In the genomic region with DNA sequence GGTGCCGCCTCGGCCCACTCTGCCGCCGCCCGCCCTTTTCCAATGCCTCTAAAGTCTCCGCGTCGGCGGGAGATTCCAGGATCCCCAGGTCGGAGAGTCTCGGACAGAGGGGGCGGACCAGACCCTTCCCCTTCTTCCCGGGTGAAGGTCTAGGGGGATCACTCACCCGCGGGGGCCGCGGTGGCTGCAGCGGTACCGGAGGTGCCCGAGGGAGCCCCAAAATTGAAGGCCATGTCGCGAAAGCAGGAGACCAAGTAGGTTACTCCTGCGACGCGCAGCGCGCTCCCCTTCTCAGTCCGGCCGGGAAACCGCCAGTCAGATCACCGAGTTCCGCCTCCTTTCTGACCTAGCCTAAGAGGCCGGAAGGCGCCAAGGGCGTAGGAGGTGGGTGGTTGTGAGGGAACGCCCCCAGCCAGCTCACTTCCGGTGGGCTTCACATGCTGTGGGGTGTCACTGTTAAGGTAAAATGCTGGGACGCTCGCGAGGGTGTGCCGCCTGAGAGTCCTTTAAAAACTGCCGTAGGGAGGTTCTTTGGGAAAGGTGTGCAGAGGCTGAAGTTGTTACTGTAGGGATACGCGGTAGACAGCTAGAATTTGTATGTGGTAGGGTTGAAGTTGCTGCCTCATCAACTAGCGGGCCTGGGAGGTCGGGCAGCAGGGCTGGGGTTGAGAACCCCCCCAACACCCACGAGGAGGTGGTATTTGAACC, we compare ENCODE assay signal across 1 cellular context.
TF ChIP-seq lines count a peak whose summit lies in the region.

A gene with protein sequence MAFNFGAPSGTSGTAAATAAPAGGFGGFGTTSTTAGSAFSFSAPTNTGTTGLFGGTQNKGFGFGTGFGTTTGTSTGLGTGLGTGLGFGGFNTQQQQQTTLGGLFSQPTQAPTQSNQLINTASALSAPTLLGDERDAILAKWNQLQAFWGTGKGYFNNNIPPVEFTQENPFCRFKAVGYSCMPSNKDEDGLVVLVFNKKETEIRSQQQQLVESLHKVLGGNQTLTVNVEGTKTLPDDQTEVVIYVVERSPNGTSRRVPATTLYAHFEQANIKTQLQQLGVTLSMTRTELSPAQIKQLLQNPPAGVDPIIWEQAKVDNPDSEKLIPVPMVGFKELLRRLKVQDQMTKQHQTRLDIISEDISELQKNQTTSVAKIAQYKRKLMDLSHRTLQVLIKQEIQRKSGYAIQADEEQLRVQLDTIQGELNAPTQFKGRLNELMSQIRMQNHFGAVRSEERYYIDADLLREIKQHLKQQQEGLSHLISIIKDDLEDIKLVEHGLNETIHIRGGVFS (minus strand): TSS at position 256 of the 708 bp plus-strand sequence. CDS start 23 bp downstream, at position 233.

TF ChIP-seq in GM12878, 131 proteins besides CTCF, POLR2A, EP300 and RAD21 (continued from another document and continues in another):
- no peak for TF ChIP-seq ATF3 (IDR thresholded peaks at IDR 0.05; ENCODE audit: borderline replicate concordance, extremely low read depth, low read depth, low read length)
- TF ChIP-seq SMAD5 (IDR thresholded peaks at IDR 0.05; ENCODE audit: low read depth): peak; percentile 81
- peak; percentile 96 for TF ChIP-seq PML (IDR thresholded peaks at IDR 0.05; ENCODE audit: low read length)
- TF ChIP-seq, protein P1, sequence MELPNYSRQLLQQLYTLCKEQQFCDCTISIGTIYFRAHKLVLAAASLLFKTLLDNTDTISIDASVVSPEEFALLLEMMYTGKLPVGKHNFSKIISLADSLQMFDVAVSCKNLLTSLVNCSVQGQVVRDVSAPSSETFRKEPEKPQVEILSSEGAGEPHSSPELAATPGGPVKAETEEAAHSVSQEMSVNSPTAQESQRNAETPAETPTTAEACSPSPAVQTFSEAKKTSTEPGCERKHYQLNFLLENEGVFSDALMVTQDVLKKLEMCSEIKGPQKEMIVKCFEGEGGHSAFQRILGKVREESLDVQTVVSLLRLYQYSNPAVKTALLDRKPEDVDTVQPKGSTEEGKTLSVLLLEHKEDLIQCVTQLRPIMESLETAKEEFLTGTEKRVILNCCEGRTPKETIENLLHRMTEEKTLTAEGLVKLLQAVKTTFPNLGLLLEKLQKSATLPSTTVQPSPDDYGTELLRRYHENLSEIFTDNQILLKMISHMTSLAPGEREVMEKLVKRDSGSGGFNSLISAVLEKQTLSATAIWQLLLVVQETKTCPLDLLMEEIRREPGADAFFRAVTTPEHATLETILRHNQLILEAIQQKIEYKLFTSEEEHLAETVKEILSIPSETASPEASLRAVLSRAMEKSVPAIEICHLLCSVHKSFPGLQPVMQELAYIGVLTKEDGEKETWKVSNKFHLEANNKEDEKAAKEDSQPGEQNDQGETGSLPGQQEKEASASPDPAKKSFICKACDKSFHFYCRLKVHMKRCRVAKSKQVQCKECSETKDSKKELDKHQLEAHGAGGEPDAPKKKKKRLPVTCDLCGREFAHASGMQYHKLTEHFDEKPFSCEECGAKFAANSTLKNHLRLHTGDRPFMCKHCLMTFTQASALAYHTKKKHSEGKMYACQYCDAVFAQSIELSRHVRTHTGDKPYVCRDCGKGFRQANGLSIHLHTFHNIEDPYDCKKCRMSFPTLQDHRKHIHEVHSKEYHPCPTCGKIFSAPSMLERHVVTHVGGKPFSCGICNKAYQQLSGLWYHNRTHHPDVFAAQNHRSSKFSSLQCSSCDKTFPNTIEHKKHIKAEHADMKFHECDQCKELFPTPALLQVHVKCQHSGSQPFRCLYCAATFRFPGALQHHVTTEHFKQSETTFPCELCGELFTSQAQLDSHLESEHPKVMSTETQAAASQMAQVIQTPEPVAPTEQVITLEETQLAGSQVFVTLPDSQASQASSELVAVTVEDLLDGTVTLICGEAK (IDR thresholded peaks at IDR 0.05; ENCODE audit: borderline replicate concordance): peak; percentile 98
- peak; percentile 73 for TF ChIP-seq ATF7 (IDR thresholded peaks at IDR 0.05; ENCODE audit: low read depth)
- TF ChIP-seq EED (IDR thresholded peaks at IDR 0.05; ENCODE audit: low read depth): 0 out of 2 replicates have a peak, but pooled peaks have one; percentile 46
- TF ChIP-seq IKZF1 (conservative IDR thresholded peaks at IDR 0.05): peak; percentile 87
- peak; percentile 76; the same call in 1 of the 2 replicates for TF ChIP-seq TBL1XR1 (IDR thresholded peaks at IDR 0.05; ENCODE audit: low read depth, low read length)
- peak; percentile 88 for TF ChIP-seq POLR2AphosphoS2 (IDR thresholded peaks at IDR 0.05; ENCODE audit: low read depth, low read length)
- TF ChIP-seq, protein P2, sequence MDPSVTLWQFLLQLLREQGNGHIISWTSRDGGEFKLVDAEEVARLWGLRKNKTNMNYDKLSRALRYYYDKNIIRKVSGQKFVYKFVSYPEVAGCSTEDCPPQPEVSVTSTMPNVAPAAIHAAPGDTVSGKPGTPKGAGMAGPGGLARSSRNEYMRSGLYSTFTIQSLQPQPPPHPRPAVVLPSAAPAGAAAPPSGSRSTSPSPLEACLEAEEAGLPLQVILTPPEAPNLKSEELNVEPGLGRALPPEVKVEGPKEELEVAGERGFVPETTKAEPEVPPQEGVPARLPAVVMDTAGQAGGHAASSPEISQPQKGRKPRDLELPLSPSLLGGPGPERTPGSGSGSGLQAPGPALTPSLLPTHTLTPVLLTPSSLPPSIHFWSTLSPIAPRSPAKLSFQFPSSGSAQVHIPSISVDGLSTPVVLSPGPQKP (IDR thresholded peaks at IDR 0.05; ENCODE audit: low read depth, low read length): peak; percentile 89
- peak; percentile 63 for TF ChIP-seq BACH1 (IDR thresholded peaks at IDR 0.05; ENCODE audit: borderline replicate concordance)
- no peak for TF ChIP-seq FOS (IDR thresholded peaks at IDR 0.05; ENCODE audit: borderline replicate concordance, extremely low read depth, insufficient read length)
- peak; percentile 48; the same call in 1 of the 2 replicates for TF ChIP-seq ZBED1 (IDR thresholded peaks at IDR 0.05; ENCODE audit: borderline replicate concordance)
- TF ChIP-seq ETV6 (conservative IDR thresholded peaks at IDR 0.05 in 1 of 2, IDR thresholded peaks at IDR 0.05 in 1 of 2; ENCODE audit: borderline replicate concordance in 1 of 2, low read depth in 1 of 2): no peak
- TF ChIP-seq POU2F2 (IDR thresholded peaks at IDR 0.05; ENCODE audit: borderline replicate concordance, low read depth, low read length): peak; percentile 81; the same call in 2 of the 3 replicates
- peak; percentile 25 to 61; a peak in 3 of 4 replicates for TF ChIP-seq IKZF2 (IDR thresholded peaks at IDR 0.05)
- peak; percentile 85 for TF ChIP-seq GATAD2B (conservative IDR thresholded peaks at IDR 0.05; ENCODE audit: low read depth)
- peak; percentile 9; the same call in 1 of the 2 replicates for TF ChIP-seq PAX5 (IDR thresholded peaks at IDR 0.05; ENCODE audit: borderline replicate concordance, low read depth, low read length)
- TF ChIP-seq MYB (IDR thresholded peaks at IDR 0.05; ENCODE audit: borderline replicate concordance, low read depth, low read length): no peak
- no peak; the same call in 1 of the 2 replicates for TF ChIP-seq MTA2 (IDR thresholded peaks at IDR 0.05; ENCODE audit: low read depth)
- peak; percentile 86 for TF ChIP-seq MEF2A (IDR thresholded peaks at IDR 0.05; ENCODE audit: insufficient read depth, low read depth, low read length)
- no peak for TF ChIP-seq ZNF274 (IDR thresholded peaks at IDR 0.05; ENCODE audit: insufficient read depth, insufficient read length)
- TF ChIP-seq, protein P3, sequence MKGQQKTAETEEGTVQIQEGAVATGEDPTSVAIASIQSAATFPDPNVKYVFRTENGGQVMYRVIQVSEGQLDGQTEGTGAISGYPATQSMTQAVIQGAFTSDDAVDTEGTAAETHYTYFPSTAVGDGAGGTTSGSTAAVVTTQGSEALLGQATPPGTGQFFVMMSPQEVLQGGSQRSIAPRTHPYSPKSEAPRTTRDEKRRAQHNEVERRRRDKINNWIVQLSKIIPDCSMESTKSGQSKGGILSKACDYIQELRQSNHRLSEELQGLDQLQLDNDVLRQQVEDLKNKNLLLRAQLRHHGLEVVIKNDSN (IDR thresholded peaks at IDR 0.05; ENCODE audit: borderline replicate concordance, extremely low read length, insufficient read depth, low read depth, low read length): peak; percentile 15
- TF ChIP-seq SPI1 (IDR thresholded peaks at IDR 0.05; ENCODE audit: borderline replicate concordance, insufficient read depth, low read depth, low read length): no peak
- TF ChIP-seq YY1 (IDR thresholded peaks at IDR 0.05; ENCODE audit: low read depth, low read length): peak; percentile 92
- TF ChIP-seq POLR2AphosphoS5 (IDR thresholded peaks at IDR 0.05; ENCODE audit: low read length): peak; percentile 94
- TF ChIP-seq SMC3 (IDR thresholded peaks at IDR 0.05; ENCODE audit: borderline replicate concordance, low read length): no peak
- peak; percentile 49; the same call in 1 of the 2 replicates for TF ChIP-seq TCF3 (IDR thresholded peaks at IDR 0.05; ENCODE audit: borderline replicate concordance, insufficient read depth, low read depth, low read length)
- TF ChIP-seq NBN (IDR thresholded peaks at IDR 0.05): peak; percentile 91
- TF ChIP-seq ZBTB11 (CRISPR knock-in tag; IDR thresholded peaks at IDR 0.05): peak; percentile 94
- peak; percentile 90 for TF ChIP-seq SIN3A (IDR thresholded peaks at IDR 0.05; ENCODE audit: low read depth, low read length)
- TF ChIP-seq CREB1 (IDR thresholded peaks at IDR 0.05; ENCODE audit: low read depth): peak; percentile 95
- TF ChIP-seq SIX5 (IDR thresholded peaks at IDR 0.05; ENCODE audit: low read depth, low read length, severe bottlenecking): peak; percentile 73
- peak; percentile 78 for TF ChIP-seq LARP7 (IDR thresholded peaks at IDR 0.05)
- peak; percentile 51 for TF ChIP-seq SMAD1 (IDR thresholded peaks at IDR 0.05; ENCODE audit: low read depth, partially characterized antibody)
- 0 out of 2 replicates have a peak, but pooled peaks have one; percentile 24 for TF ChIP-seq FOXM1 (IDR thresholded peaks at IDR 0.05; ENCODE audit: low read depth, low read length)
- peak; percentile 80; the same call in 1 of the 2 replicates for TF ChIP-seq ASH2L (IDR thresholded peaks at IDR 0.05; ENCODE audit: borderline replicate concordance, low read depth)
- peak; percentile 80 for TF ChIP-seq CBFB (IDR thresholded peaks at IDR 0.05; ENCODE audit: low read depth)
- TF ChIP-seq ZNF207 (IDR thresholded peaks at IDR 0.05; ENCODE audit: borderline replicate concordance): peak; percentile 84; the same call in 1 of the 2 replicates
- no peak; the same call in 1 of the 2 replicates for TF ChIP-seq FOXK2 (IDR thresholded peaks at IDR 0.05)
- peak; percentile 89; the same call in 1 of the 2 replicates for TF ChIP-seq STAT1 (conservative IDR thresholded peaks at IDR 0.05)
- TF ChIP-seq, protein P4, sequence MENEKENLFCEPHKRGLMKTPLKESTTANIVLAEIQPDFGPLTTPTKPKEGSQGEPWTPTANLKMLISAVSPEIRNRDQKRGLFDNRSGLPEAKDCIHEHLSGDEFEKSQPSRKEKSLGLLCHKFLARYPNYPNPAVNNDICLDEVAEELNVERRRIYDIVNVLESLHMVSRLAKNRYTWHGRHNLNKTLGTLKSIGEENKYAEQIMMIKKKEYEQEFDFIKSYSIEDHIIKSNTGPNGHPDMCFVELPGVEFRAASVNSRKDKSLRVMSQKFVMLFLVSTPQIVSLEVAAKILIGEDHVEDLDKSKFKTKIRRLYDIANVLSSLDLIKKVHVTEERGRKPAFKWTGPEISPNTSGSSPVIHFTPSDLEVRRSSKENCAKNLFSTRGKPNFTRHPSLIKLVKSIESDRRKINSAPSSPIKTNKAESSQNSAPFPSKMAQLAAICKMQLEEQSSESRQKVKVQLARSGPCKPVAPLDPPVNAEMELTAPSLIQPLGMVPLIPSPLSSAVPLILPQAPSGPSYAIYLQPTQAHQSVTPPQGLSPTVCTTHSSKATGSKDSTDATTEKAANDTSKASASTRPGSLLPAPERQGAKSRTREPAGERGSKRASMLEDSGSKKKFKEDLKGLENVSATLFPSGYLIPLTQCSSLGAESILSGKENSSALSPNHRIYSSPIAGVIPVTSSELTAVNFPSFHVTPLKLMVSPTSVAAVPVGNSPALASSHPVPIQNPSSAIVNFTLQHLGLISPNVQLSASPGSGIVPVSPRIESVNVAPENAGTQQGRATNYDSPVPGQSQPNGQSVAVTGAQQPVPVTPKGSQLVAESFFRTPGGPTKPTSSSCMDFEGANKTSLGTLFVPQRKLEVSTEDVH (IDR thresholded peaks at IDR 0.05; ENCODE audit: low read depth, partially characterized antibody): peak; percentile 73
- TF ChIP-seq SUPT20H (IDR thresholded peaks at IDR 0.05; ENCODE audit: borderline replicate concordance, control insufficient read depth, low read depth, low read length): no peak
- no peak; the same call in 1 of the 2 replicates for TF ChIP-seq ATF2 (IDR thresholded peaks at IDR 0.05; ENCODE audit: low read length)
- TF ChIP-seq BHLHE40 (IDR thresholded peaks at IDR 0.05; ENCODE audit: borderline replicate concordance in 1 of 2, low read depth in 2 of 2, low read length in 1 of 2): peak; percentile 56 to 62; a peak in 3 of 4 replicates
- peak; percentile 86 for TF ChIP-seq HCFC1 (IDR thresholded peaks at IDR 0.05; ENCODE audit: low read length)
